19 cellular contexts compared by ENCODE assay signal in genomic region chr6:133466666-133467065, GRCh38.
"Had no signal": no experiment of that assay in that cellular context is flagged by ENCODE, and none has a peak within 500 bp of the region (broad histone marks: within the 10 kb centered on the region; RNA-seq: fewer than 3 reads in every experiment).

No MANE protein-coding gene starts in this region.

- H3K27me3 ChIP-seq: dorsolateral prefrontal cortex, tibial artery, uterus had no signal

- H3K4me3 ChIP-seq: dorsolateral prefrontal cortex, lower lobe of right lung, tibial artery, uterus had no signal

- H3K4me1 ChIP-seq: lower lobe of right lung, tibial artery, uterus had no signal

- H3K36me3 ChIP-seq: lower lobe of right lung, tibial artery, uterus had no signal

- H3K9me3 ChIP-seq: lower lobe of right lung, tibial artery, uterus had no signal

- DNase-seq: activated CD4-positive, alpha-beta T cell treated with anti-CD3 and anti-CD28 coated beads, Interleukin-2, amount 10 ng/mL, durations not matched to agents 7 days and 5 days; activated CD8-positive, alpha-beta T cell treated with anti-CD3 and anti-CD28 coated beads, Interleukin-2, amount 10 ng/mL, durations not matched to agents 7 days and 5 days; activated naive CD4-positive, alpha-beta T cell treated with Interleukin-2 at 50 U/mL for 16 hours; activated naive CD8-positive, alpha-beta T cell treated with anti-CD3 and anti-CD28 coated beads, Interleukin-2, amount 10 ng/mL, durations not matched to agents 7 days and 5 days; activated T-cell treated with anti-CD3 and anti-CD28 coated beads, Interleukin-2, amount 50 U/mL, for 24 hours; dorsolateral prefrontal cortex; foreskin melanocyte; glutamatergic neuron; hippocampal formation; lower lobe of right lung; natural killer cell; nucleus accumbens; posterior cingulate gyrus; retina; stimulated activated CD4-positive, alpha-beta T cell treated with anti-CD3 and anti-CD28 coated beads, Interleukin-2, amount 100 ng/mL, for 24 hours; stimulated activated naive CD4-positive, alpha-beta T cell treated with Interleukin-2 at 50 U/mL for 16 hours; substantia nigra; tibial artery; uterus had no signal

- H3K27ac ChIP-seq: dorsolateral prefrontal cortex, lower lobe of right lung, tibial artery, uterus had no signal
